Comparison of ENCODE assay signal across 11 cellular contexts in the genomic region with DNA sequence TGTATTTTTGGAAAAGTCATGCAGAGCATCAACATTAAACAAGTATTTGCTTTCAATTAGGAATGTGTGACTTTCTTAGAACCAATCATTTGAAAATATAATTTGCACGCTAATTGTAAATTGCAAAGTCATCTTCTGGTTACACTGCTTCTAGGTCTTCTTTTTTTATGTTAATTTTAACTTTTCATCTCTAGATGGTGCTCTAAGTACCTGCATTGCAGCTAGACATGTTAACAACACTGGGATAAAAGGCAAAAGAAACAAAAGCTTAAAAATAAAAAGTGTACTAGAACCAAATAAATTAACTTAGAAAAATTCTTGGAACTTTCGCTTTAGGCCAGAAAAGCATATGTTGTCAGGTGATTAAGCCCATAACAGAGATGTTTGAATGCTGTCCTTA.
DNase-seq lines count a peak whose midpoint lies in the region; ATAC-seq and TF ChIP-seq lines count a peak whose summit lies in the region.
"Had no signal": no experiment of that assay in that cellular context is flagged by ENCODE, and none has a peak within 500 bp of the region (broad histone marks: within the 10 kb centered on the region; RNA-seq: fewer than 3 reads in every experiment).

No MANE protein-coding gene starts in this region.

- WGBS in testis, 2 donors: 47 to 48% methylated on average over 2 of the region's 2 CpGs

- no peak overlapping the region for H3K4me3 ChIP-seq in testis
- no peak overlapping the region for H3K4me3 ChIP-seq in effector memory CD4-positive, alpha-beta T cell (ENCODE audit: insufficient read depth, low read depth, low read length, poor library complexity, severe bottlenecking)
- H3K4me3 ChIP-seq: sigmoid colon had no signal

- no peaks in the 10 kb centered on the region for H3K27me3 ChIP-seq in testis
- no peaks in the 10 kb centered on the region for H3K27me3 ChIP-seq in effector memory CD4-positive, alpha-beta T cell (replicated peaks; ENCODE audit: control insufficient read depth, insufficient read depth, low read length, poor library complexity, severe bottlenecking)
- H3K27me3 ChIP-seq: sigmoid colon had no signal

- TF ChIP-seq CTCF in testis (IDR thresholded peaks at IDR 0.05): no peak

- H3K27ac ChIP-seq in testis: no peak overlapping the region
- H3K27ac ChIP-seq in effector memory CD4-positive, alpha-beta T cell (ENCODE audit: insufficient read depth, low read length, poor library complexity, severe bottlenecking): no peak overlapping the region
- H3K27ac ChIP-seq: sigmoid colon had no signal

- H3K4me1 ChIP-seq in testis: peaks cover 8% of the 10 kb centered on the region
- H3K4me1 ChIP-seq in effector memory CD4-positive, alpha-beta T cell (ENCODE audit: control insufficient read depth, insufficient read depth, low read length, poor library complexity, severe bottlenecking): no peaks in the 10 kb centered on the region
- H3K4me1 ChIP-seq: sigmoid colon had no signal

- no peak for ATAC-seq in GM21737 (IDR thresholded peaks at IDR 0.05; ENCODE audit: unreplicated experiment)

- H3K36me3 ChIP-seq in testis (ENCODE audit: low read depth, missing control alignments): no peaks in the 10 kb centered on the region
- H3K36me3 ChIP-seq in effector memory CD4-positive, alpha-beta T cell (ENCODE audit: control insufficient read depth, insufficient read depth, low read length): no peaks in the 10 kb centered on the region
- H3K36me3 ChIP-seq: sigmoid colon had no signal

- TF ChIP-seq POLR2A in testis (IDR thresholded peaks at IDR 0.05): no peak

- H3K9me3 ChIP-seq in testis: no peaks in the 10 kb centered on the region
- H3K9me3 ChIP-seq in effector memory CD4-positive, alpha-beta T cell (ENCODE audit: control insufficient read depth, low read length): no peaks in the 10 kb centered on the region
- H3K9me3 ChIP-seq: sigmoid colon had no signal

- in situ Hi-C loops in KBM-7 (cut with MboI; ENCODE audit: low pct_unique_long_range_greater_than_20kb, low sequenced_read_pairs): no loop called here

- peak; percentile 39 for DNase-seq in AG20443 (ENCODE audit: low spot score)
- peak; percentile 27 for DNase-seq in KBM-7
- DNase-seq in SKM-1 (lab: John Stamatoyannopoulos, UW; ENCODE audit: unreplicated experiment): peak; percentile 14
- peak; percentile 18 for DNase-seq in glomerular visceral epithelial cell (ENCODE audit: extremely low spot score)
- DNase-seq in testis: no peak
- DNase-seq in DMS79 treated with DMSO at 0.1 percent for 48 hours (lab: John Stamatoyannopoulos, UW): no peak
- DNase-seq in effector memory CD4-positive, alpha-beta T cell: no peak
- DNase-seq: activated naive CD8-positive, alpha-beta T cell treated with anti-CD3 and anti-CD28 coated beads, Interleukin-2, amount 10 ng/mL, durations not matched to agents 7 days and 5 days; NCI-H1436 treated with DMSO at 0.1 percent for 48 hours; sigmoid colon had no signal

- intact Hi-C loops in testis (cut with DNase I; ENCODE audit: low total_unique reads): no loop called here

Comparison
In these comparisons a context has a peak if more than half of its experiments do, and no peak if none do; other contexts are left out.
1. DNase-seq: peak in AG20443 (single experiment), KBM-7 (single experiment), SKM-1 (single experiment) and glomerular visceral epithelial cell (single experiment); none in testis (single experiment), DMS79 treated with DMSO at 0.1 percent for 48 hours (single experiment) and effector memory CD4-positive, alpha-beta T cell (0 of 3).